In genomic region chr1:234983554-234983911, GRCh38 we compare ENCODE assay signal across 1 cellular context.
TF ChIP-seq lines count a peak whose summit lies in the region.

No MANE protein-coding gene starts in this region.

TF ChIP-seq in K562, 482 proteins besides CTCF, POLR2A, EP300 and RAD21 (continued from another document):
- TF ChIP-seq CGGBP1 (CRISPR knock-in tag; IDR thresholded peaks at IDR 0.05) (no peak), CBFB (CRISPR knock-in tag; IDR thresholded peaks at IDR 0.05) (no peak), ADNP (tag; IDR thresholded peaks at IDR 0.05) (peak; percentile 52; the same call in 1 of the 2 replicates), HDAC2 (IDR thresholded peaks at IDR 0.05) (peak; percentile 59), ZNF609 (CRISPR knock-in tag; IDR thresholded peaks at IDR 0.05; ENCODE audit: borderline replicate concordance) (no peak), CCNT2 (IDR thresholded peaks at IDR 0.05; ENCODE audit: borderline replicate concordance, extremely low read depth, insufficient read length, low read depth, low read length) (no peak), RNF219 (CRISPR knock-in tag; IDR thresholded peaks at IDR 0.05) (no peak), ARID1B (IDR thresholded peaks at IDR 0.05) (no peak), MNT (conservative IDR thresholded peaks at IDR 0.05) (no peak), SRSF7 (optimal IDR thresholded peaks at IDR 0.05; ENCODE audit: low read depth, low read length) (no peak), HBP1 (CRISPR knock-in tag; IDR thresholded peaks at IDR 0.05) (no peak), MTF1 (CRISPR knock-in tag; IDR thresholded peaks at IDR 0.05; ENCODE audit: borderline replicate concordance) (no peak), MLX (CRISPR knock-in tag; conservative IDR thresholded peaks at IDR 0.05) (no peak), PTRF (tag; IDR thresholded peaks at IDR 0.05) (no peak), CBX3 (IDR thresholded peaks at IDR 0.05; ENCODE audit: borderline replicate concordance in 1 of 2, low read length in 2 of 2) (peak in 1 of 2 experiments; percentile 22; a peak in 1 of 3 replicates), ZFP36 (IDR thresholded peaks at IDR 0.05; ENCODE audit: low read depth, low read length, partially characterized antibody) (peak; percentile 85), DPF2 (IDR thresholded peaks at IDR 0.05) (no peak), TAF7 (tag; IDR thresholded peaks at IDR 0.05) (no peak), RHOXF2B (CRISPR knock-in tag; conservative IDR thresholded peaks at IDR 0.05) (no peak), TCF15 (CRISPR knock-in tag; IDR thresholded peaks at IDR 0.05) (no peak), RCOR1 (IDR thresholded peaks at IDR 0.05; ENCODE audit: borderline replicate concordance in 1 of 2, low read depth in 2 of 2, low read length in 2 of 2) (peak in 1 of 2 experiments; percentile 60; a peak in 1 of 4 replicates), SMARCA5 (IDR thresholded peaks at IDR 0.05) (peak; percentile 72; the same call in 1 of the 2 replicates), MYNN (IDR thresholded peaks at IDR 0.05) (no peak), MYNN (CRISPR knock-in tag; IDR thresholded peaks at IDR 0.05) (no peak), ZNF134 (CRISPR knock-in tag; conservative IDR thresholded peaks at IDR 0.05) (no peak), TCF7L2 (IDR thresholded peaks at IDR 0.05; ENCODE audit: low read depth, low read length) (no peak), MYC (IDR thresholded peaks at IDR 0.05; ENCODE audit: low read depth, low read length) (no peak), MYC (CRISPR knock-in tag; IDR thresholded peaks at IDR 0.05; ENCODE audit: borderline replicate concordance, low read depth) (no peak), SFPQ (IDR thresholded peaks at IDR 0.05; ENCODE audit: low read depth, low read length) (no peak), ZNF324 (CRISPR knock-in tag; IDR thresholded peaks at IDR 0.05) (no peak), MBD2 (IDR thresholded peaks at IDR 0.05; ENCODE audit: borderline replicate concordance, low read depth) (no peak), MEF2A (IDR thresholded peaks at IDR 0.05; ENCODE audit: control insufficient read depth, low read depth, low read length) (no peak), RBFOX2 (IDR thresholded peaks at IDR 0.05; ENCODE audit: low read depth, low read length) (no peak), USF1 (CRISPR knock-in tag; IDR thresholded peaks at IDR 0.05) (no peak), SRSF1 (IDR thresholded peaks at IDR 0.05; ENCODE audit: low read depth, low read length) (no peak), LEF1 (IDR thresholded peaks at IDR 0.05) (no peak), NCOA6 (IDR thresholded peaks at IDR 0.05) (no peak), HNRNPLL (IDR thresholded peaks at IDR 0.05; ENCODE audit: low read depth, low read length, poor library complexity, severe bottlenecking) (no peak), HNRNPL (IDR thresholded peaks at IDR 0.05; ENCODE audit: low read depth, low read length) (no peak), ARID3A (IDR thresholded peaks at IDR 0.05; ENCODE audit: borderline replicate concordance, low read depth, low read length) (no peak), ZNF449 (CRISPR knock-in tag; IDR thresholded peaks at IDR 0.05) (no peak), SNRNP70 (optimal IDR thresholded peaks at IDR 0.05; ENCODE audit: low read depth, low read length) (no peak), CBX1 (IDR thresholded peaks at IDR 0.05; ENCODE audit: low read depth) (peak; percentile 71; the same call in 1 of the 2 replicates), ATF3 (IDR thresholded peaks at IDR 0.05) (no peak), ATF3 (CRISPR knock-in tag; conservative IDR thresholded peaks at IDR 0.05) (no peak), ZNF551 (CRISPR knock-in tag; IDR thresholded peaks at IDR 0.05) (no peak), STAT5A (IDR thresholded peaks at IDR 0.05; ENCODE audit: borderline replicate concordance, low read length) (no peak), TCF7 (IDR thresholded peaks at IDR 0.05; ENCODE audit: borderline replicate concordance) (no peak), ETV5 (CRISPR knock-in tag; IDR thresholded peaks at IDR 0.05; ENCODE audit: low read depth) (0 out of 2 replicates have a peak, but pooled peaks have one; percentile 16)
